Comparison of ENCODE assay signal across 16 cellular contexts in genomic region chr11:118349475-118349874, GRCh38. TPM values are rescaled to one million over a fixed set of nuclear protein-coding genes. Genes with fewer than 3 reads are reported as not detected.
"Had no signal": no experiment of that assay in that cellular context is flagged by ENCODE, and none has a peak within 500 bp of the region (broad histone marks: within the 10 kb centered on the region; RNA-seq: fewer than 3 reads in every experiment).

No MANE protein-coding gene starts in this region.

- DNase-seq: effector CD8-positive, alpha-beta T cell; heart right ventricle; islet precursor cell; mammary epithelial cell; natural killer cell; posterior cingulate gyrus; stimulated activated CD4-positive, alpha-beta T cell treated with anti-CD3 and anti-CD28 coated beads, Interleukin-4, amount 100 ng/mL, for 4 hours; transverse colon had no signal

- H3K36me3 ChIP-seq: heart right ventricle, transverse colon had no signal

- H3K4me3 ChIP-seq: coronary artery, heart right ventricle, SK-N-MC, skin epidermis, transverse colon had no signal

- H3K27ac Mint-ChIP-seq: natural killer cell, WTC11 had no signal

- H3K36me3 Mint-ChIP-seq: natural killer cell, WTC11 had no signal

- ATAC-seq: heart right ventricle, left lobe of liver, natural killer cell had no signal

- H3K9me3 ChIP-seq: heart right ventricle, transverse colon had no signal

- H3K4me3 Mint-ChIP-seq: natural killer cell, WTC11 had no signal

- H3K27ac ChIP-seq: coronary artery, heart right ventricle, SK-N-MC, skin epidermis, transverse colon had no signal

- H3K4me1 ChIP-seq: transverse colon had no signal

- H3K9me3 Mint-ChIP-seq: natural killer cell, WTC11 had no signal

RNA-seq across cellular contexts. Expression of gene CD3G, which starts 5.3 kb away (rescaled TPM):
- total RNA-seq: astrocyte, fibroblast of lung, frontal cortex, mammary epithelial cell had no signal

RNA-seq across cellular contexts. Expression of gene CD3D, which starts 7.0 kb away (rescaled TPM):
- total RNA-seq: fibroblast of lung, frontal cortex, mammary epithelial cell had no signal

RNA-seq across cellular contexts. Expression of gene CD3E, which starts 44.9 kb away (rescaled TPM):
- total RNA-seq: astrocyte, fibroblast of lung, frontal cortex, mammary epithelial cell had no signal
